ENCODE assay signal across 31 cellular contexts in the genomic region with DNA sequence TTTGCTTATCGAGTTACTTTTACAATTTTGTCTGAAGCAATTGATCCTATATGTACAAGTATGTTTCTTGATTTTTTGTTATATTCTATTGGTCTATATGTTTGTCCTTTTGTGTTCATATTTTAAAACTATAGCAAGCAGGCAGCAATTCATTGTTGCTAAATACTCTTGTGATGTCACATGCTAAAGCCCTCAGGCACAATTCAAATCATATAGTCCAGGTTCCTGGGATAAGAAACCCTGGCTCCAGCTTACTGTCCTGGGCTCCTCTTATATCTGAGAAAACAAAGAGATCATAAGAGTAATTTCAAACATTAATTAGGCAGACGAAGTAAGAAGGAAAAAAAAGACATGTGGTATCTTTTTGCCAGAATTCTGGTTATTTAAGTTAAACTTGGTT. TPM values are rescaled to one million over a fixed set of nuclear protein-coding genes. Genes with fewer than 3 reads are reported as not detected.
DNase-seq lines count a peak whose midpoint lies in the region; ATAC-seq, FAIRE-seq and TF ChIP-seq lines count a peak whose summit lies in the region.
"Had no signal": no experiment of that assay in that cellular context is flagged by ENCODE, and none has a peak within 500 bp of the region (broad histone marks: within the 10 kb centered on the region; RNA-seq: fewer than 3 reads in every experiment).

No MANE protein-coding gene starts in this region.

- no peak overlapping the region for H2AK5ac ChIP-seq in IMR-90 (ENCODE audit: low read depth, low read length)
- no peak overlapping the region for H2AK5ac ChIP-seq in trophoblast cell (ENCODE audit: low read length)

- no peak overlapping the region for H3K14ac ChIP-seq in IMR-90 (replicated peaks; ENCODE audit: low read depth, low read length)
- no peak overlapping the region for H3K14ac ChIP-seq in trophoblast cell (ENCODE audit: low read length)

- H4K20me1 ChIP-seq in IMR-90 (ENCODE audit: insufficient read depth, low read length), result no peaks in the 10 kb centered on the region
- H4K20me1 ChIP-seq: BLaER1 had no signal

- no peak for TF ChIP-seq POLR2A in IMR-90 (IDR thresholded peaks at IDR 0.05; ENCODE audit: low read depth, low read length)

- no peak overlapping the region for H2BK5ac ChIP-seq in IMR-90 (ENCODE audit: low read depth, low read length, poor library complexity, severe bottlenecking)
- H2BK5ac ChIP-seq in trophoblast cell (ENCODE audit: low read depth, low read length, poor library complexity), result no peak overlapping the region

- H3K4me1 Mint-ChIP-seq in activated CD4-positive, alpha-beta T cell treated with anti-CD3 and anti-CD28 coated beads, Interleukin-2, amount 10 ng/mL, durations not matched to agents 7 days and 5 days, result peaks cover 11% of the 10 kb centered on the region
- H3K4me1 Mint-ChIP-seq: CD4-positive, alpha-beta memory T cell; CD4-positive, CD25-positive, alpha-beta regulatory T cell; CD8-positive, alpha-beta memory T cell had no signal

- no peak overlapping the region for H4K91ac ChIP-seq in IMR-90 (ENCODE audit: insufficient read depth, low read depth, low read length)
- no peak overlapping the region for H4K91ac ChIP-seq in trophoblast cell (ENCODE audit: low read depth, low read length)

- H3K36me3 ChIP-seq in IMR-90 (ENCODE audit: control insufficient read depth, insufficient read depth, low read length), result no peaks in the 10 kb centered on the region
- H3K36me3 ChIP-seq in bronchial epithelial cell (ENCODE audit: control insufficient read depth, insufficient read depth, low read length), result no peaks in the 10 kb centered on the region
- H3K36me3 ChIP-seq in trophoblast cell (ENCODE audit: control insufficient read depth in 1 of 2, insufficient read depth in 2 of 2, low read length in 2 of 2), result no peaks in the 10 kb centered on the region
- H3K36me3 ChIP-seq: BE2C, BLaER1 had no signal

- TF ChIP-seq RAD21 in IMR-90 (IDR thresholded peaks at IDR 0.05; ENCODE audit: low read length), result no peak

- H2AFZ ChIP-seq in IMR-90 (replicated peaks; ENCODE audit: low read length, poor library complexity) (no peak overlapping the region), trophoblast cell (ENCODE audit: insufficient read depth, low read length, poor library complexity) (no peak overlapping the region)

- H3K4ac ChIP-seq in IMR-90 (ENCODE audit: low read depth, low read length) (no peak overlapping the region), trophoblast cell (ENCODE audit: low read depth, low read length) (no peak overlapping the region)

- no peaks in the 10 kb centered on the region for H3K79me2 ChIP-seq in trophoblast cell (ENCODE audit: control insufficient read depth, insufficient read depth, low read length, poor library complexity)

- no peak overlapping the region for H3K4me3 ChIP-seq in IMR-90 (ENCODE audit: insufficient read depth, low read depth, low read length)
- no peak overlapping the region for H3K4me3 ChIP-seq in bronchial epithelial cell (ENCODE audit: low read depth, low read length)
- no peak overlapping the region for H3K4me3 ChIP-seq in trophoblast cell (ENCODE audit: low read depth, low read length)
- H3K4me3 ChIP-seq: BLaER1, GM12878 had no signal

- H3K27ac ChIP-seq in IMR-90 (ENCODE audit: insufficient read depth, low read length) (no peak overlapping the region), trophoblast cell (ENCODE audit: low read depth, low read length) (no peak overlapping the region)
- H3K27ac ChIP-seq: 22Rv1, BLaER1 had no signal

- no peak overlapping the region for H3K4me2 ChIP-seq in IMR-90 (ENCODE audit: low read depth, low read length)
- no peak overlapping the region for H3K4me2 ChIP-seq in trophoblast cell (ENCODE audit: low read length)
- H3K4me2 ChIP-seq: BLaER1 had no signal

- no peak overlapping the region for H4K5ac ChIP-seq in IMR-90 (ENCODE audit: low read depth, low read length)

- H2BK15ac ChIP-seq in IMR-90 (ENCODE audit: low read depth, low read length), result no peak overlapping the region

- dilution Hi-C loops in IMR-90 (cut with HindIII; ENCODE audit: low sequenced_read_pairs, unreplicated experiment), result no loop called here

- H2BK120ac ChIP-seq in IMR-90 (ENCODE audit: low read depth, low read length) (peak overlapping the region; percentile 42; the same call in 1 of the 2 replicates), trophoblast cell (ENCODE audit: insufficient read depth, low read length, poor library complexity) (no peak overlapping the region)

- no peak overlapping the region for H3K27ac Mint-ChIP-seq in activated CD4-positive, alpha-beta T cell treated with anti-CD3 and anti-CD28 coated beads, Interleukin-2, amount 10 ng/mL, durations not matched to agents 7 days and 5 days
- H3K27ac Mint-ChIP-seq: CD14-positive monocyte; CD4-positive, alpha-beta memory T cell; CD4-positive, CD25-positive, alpha-beta regulatory T cell had no signal

- H3K79me1 ChIP-seq in IMR-90 (ENCODE audit: low read depth in 1 of 2, low read length in 2 of 2) (peaks cover 0 to 6% of the 10 kb centered on the region in 2 experiments; a peak in 1 of 4 replicates), trophoblast cell (ENCODE audit: low read length) (no peaks in the 10 kb centered on the region)

- no peak overlapping the region for H4K12ac ChIP-seq in trophoblast cell (ENCODE audit: low read depth, low read length)

- peaks cover 7% of the 10 kb centered on the region; the same call in 1 of the 2 replicates for H3K9me1 ChIP-seq in IMR-90 (ENCODE audit: insufficient read depth, low read length)

- H3K27me3 ChIP-seq in IMR-90 (ENCODE audit: control insufficient read depth, insufficient read depth, low read length) (no peaks in the 10 kb centered on the region), bronchial epithelial cell (ENCODE audit: control insufficient read depth, insufficient read depth, low read length) (no peaks in the 10 kb centered on the region), trophoblast cell (ENCODE audit: insufficient read depth, low read length) (no peaks in the 10 kb centered on the region)
- H3K27me3 ChIP-seq: BE2C, BLaER1 had no signal

- no peak for FAIRE-seq in bronchial epithelial cell (lab: Jason Lieb, UNC)
- FAIRE-seq: A204.1, GM12878, GM12892, GM18507 had no signal

- DNase-seq in EL (peak; percentile 28), IMR-90 (no peak), bronchial epithelial cell (ENCODE audit: low read depth) (peak; percentile 15), trophoblast cell (peak; percentile 45 to 88), middle frontal gyrus (ENCODE audit: extremely low spot score, low spot score) (no peak), 8988T (no peak)
- DNase-seq in activated CD4-positive, alpha-beta T cell treated with anti-CD3 and anti-CD28 coated beads, Interleukin-2, amount 10 ng/mL, durations not matched to agents 7 days and 5 days, result no peak
- DNase-seq: ACHN; BE2C; C1 segment of cervical spinal cord; CD4-positive, alpha-beta memory T cell; CD4-positive, CD25-positive, alpha-beta regulatory T cell; CD8-positive, alpha-beta memory T cell; COR-L47; DMS 273 treated with DMSO at 0.1 percent for 48 hours; DMS153; DMS53; DMS79; DND-41; GDM1 had no signal

- peak overlapping the region; percentile 47; the same call in 1 of the 2 replicates for H2BK20ac ChIP-seq in IMR-90 (ENCODE audit: low read depth, low read length)

- POLR2A ChIA-PET in IMR-90 (lab: Charles Lee; ENCODE audit: unreplicated experiment), result no interaction called here
- POLR2A ChIA-PET in activated CD4-positive, alpha-beta T cell treated with anti-CD3 and anti-CD28 coated beads, Interleukin-2, amount 10 ng/mL, durations not matched to agents 7 days and 5 days (lab: Charles Lee), result no interaction called here

- no peaks in the 10 kb centered on the region; the same call in 1 of the 2 replicates for H3K9me3 ChIP-seq in IMR-90 (ENCODE audit: control insufficient read depth, insufficient read depth, low read length)
- peaks cover 3% of the 10 kb centered on the region for H3K9me3 ChIP-seq in trophoblast cell (ENCODE audit: insufficient read depth, low read depth, low read length)
- H3K9me3 ChIP-seq: BE2C had no signal

- no TSS peak for BruUV-seq in IMR-90 (replicated peaks; lab: Mats Ljungman, UMichigan)

- in situ Hi-C loops in IMR-90 (cut with MboI; ENCODE audit: low sequenced_read_pairs), result no loop called here

- H3K36me3 Mint-ChIP-seq in activated CD4-positive, alpha-beta T cell treated with anti-CD3 and anti-CD28 coated beads, Interleukin-2, amount 10 ng/mL, durations not matched to agents 7 days and 5 days (ENCODE audit: low read depth), result peaks cover 11% of the 10 kb centered on the region
- H3K36me3 Mint-ChIP-seq: CD4-positive, alpha-beta memory T cell; CD4-positive, CD25-positive, alpha-beta regulatory T cell had no signal

- H3K4me3 Mint-ChIP-seq in activated CD4-positive, alpha-beta T cell treated with anti-CD3 and anti-CD28 coated beads, Interleukin-2, amount 10 ng/mL, durations not matched to agents 7 days and 5 days, result no peak overlapping the region
- H3K4me3 Mint-ChIP-seq: CD14-positive monocyte; CD4-positive, alpha-beta memory T cell; CD4-positive, CD25-positive, alpha-beta regulatory T cell; CD8-positive, alpha-beta memory T cell had no signal

- H3K18ac ChIP-seq in IMR-90 (ENCODE audit: low read depth, low read length) (no peak overlapping the region), trophoblast cell (ENCODE audit: low read length) (no peak overlapping the region)

- H4K8ac ChIP-seq in IMR-90 (ENCODE audit: low read depth in 2 of 2, low read length in 2 of 2) (no peak overlapping the region), trophoblast cell (ENCODE audit: low read depth, low read length) (no peak overlapping the region)

- no peak for ATAC-seq in IMR-90 (ENCODE audit: low read depth)
- ATAC-seq: GM12878 had no signal

- no CpG with 5 or more reads among the region's 2 CpGs for WGBS in IMR-90 (ENCODE audit: extremely low coverage in 2 of 2, insufficient read length in 1 of 2), 2 experiments
- no CpG with 5 or more reads among the region's 2 CpGs for WGBS in trophoblast cell (ENCODE audit: extremely low coverage, insufficient coverage, insufficient read length)

- H3K23ac ChIP-seq in IMR-90 (ENCODE audit: low read depth, low read length), result no peak overlapping the region
- H3K23ac ChIP-seq in trophoblast cell (ENCODE audit: low read length), result no peak overlapping the region

- no peak overlapping the region for H2AK9ac ChIP-seq in IMR-90 (replicated peaks; ENCODE audit: low read depth, low read length, poor library complexity)

- intact Hi-C loops in IMR-90 (cut with micrococcal nuclease), result no loop called here

- H3K56ac ChIP-seq in IMR-90 (ENCODE audit: extremely low read depth, insufficient read depth, low read length), result no peak overlapping the region

- H3K27me3 Mint-ChIP-seq in activated CD4-positive, alpha-beta T cell treated with anti-CD3 and anti-CD28 coated beads, Interleukin-2, amount 10 ng/mL, durations not matched to agents 7 days and 5 days, result no peaks in the 10 kb centered on the region
- H3K27me3 Mint-ChIP-seq: CD4-positive, CD25-positive, alpha-beta regulatory T cell; CD8-positive, alpha-beta memory T cell had no signal

- no peak overlapping the region for H2BK12ac ChIP-seq in trophoblast cell (ENCODE audit: low read length)

- CTCF ChIA-PET in IMR-90 (lab: Yijun Ruan, JAX), result interaction anchor here (0.7 to 1.0 kb wide), 2 partner anchors 16 to 27 kb away, joined by 3 read pairs; no protein-coding TSS in a partner anchor
- CTCF ChIA-PET in activated CD4-positive, alpha-beta T cell treated with anti-CD3 and anti-CD28 coated beads, Interleukin-2, amount 10 ng/mL, durations not matched to agents 7 days and 5 days (lab: Charles Lee), result no interaction called here

- H3K4me1 ChIP-seq in IMR-90 (ENCODE audit: control insufficient read depth, insufficient read depth, low read length), result peaks cover 2% of the 10 kb centered on the region; the same call in 1 of the 2 replicates
- H3K4me1 ChIP-seq in trophoblast cell (ENCODE audit: control insufficient read depth in 1 of 2, insufficient read depth in 2 of 2, low read length in 2 of 2), result peaks cover 0 to 6% of the 10 kb centered on the region in 2 experiments
- H3K4me1 ChIP-seq: BE2C, BLaER1 had no signal

- H3K9ac ChIP-seq in IMR-90 (ENCODE audit: low read depth, low read length), result no peak overlapping the region
- H3K9ac ChIP-seq in trophoblast cell (ENCODE audit: low read length), result no peak overlapping the region
- H3K9ac ChIP-seq: BLaER1 had no signal

- TF ChIP-seq CTCF in IMR-90 (conservative IDR thresholded peaks at IDR 0.05; ENCODE audit: low read depth, low read length), result no peak
- no peak for TF ChIP-seq CTCF in bronchial epithelial cell (IDR thresholded peaks at IDR 0.05; ENCODE audit: insufficient read depth, low read length, severe bottlenecking)

- peaks cover 4% of the 10 kb centered on the region for H3K9me3 Mint-ChIP-seq in activated CD4-positive, alpha-beta T cell treated with anti-CD3 and anti-CD28 coated beads, Interleukin-2, amount 10 ng/mL, durations not matched to agents 7 days and 5 days

RNA-seq across cellular contexts. Expression of gene CCDC83, which starts 6.6 kb away (rescaled TPM):
- total RNA-seq in IMR-90 (2012; rRNA removed), result not detected in 2 replicates
- polyA plus RNA-seq in IMR-90 (2012; rRNA removed), result not detected in 2 replicates
- not detected in 2 replicates for polyA plus RNA-seq in IMR-90 (2012; cell fraction: cytosol; rRNA removed)
- not detected in 2 replicates for polyA plus RNA-seq in IMR-90 (2012; cell fraction: nucleus; rRNA removed; ENCODE audit: low replicate concordance)
- not detected in 2 replicates for total RNA-seq in bronchial epithelial cell
- polyA plus RNA-seq in trophoblast cell (2013), result not detected in 2 replicates
- total RNA-seq in activated CD4-positive, alpha-beta T cell treated with anti-CD3 and anti-CD28 coated beads, Interleukin-2, amount 10 ng/mL, durations not matched to agents 7 days and 5 days, result not detected
- total RNA-seq: A673; CD4-positive, alpha-beta memory T cell; CD4-positive, CD25-positive, alpha-beta regulatory T cell; CD8-positive, alpha-beta memory T cell; Daoy; G401; GM12878 had no signal
- polyA plus RNA-seq: AG04450; CD14-positive monocyte; CD4-positive, alpha-beta memory T cell; CD4-positive, CD25-positive, alpha-beta regulatory T cell; CD8-positive, alpha-beta memory T cell; GM12878 had no signal

RNA-seq across cellular contexts. Expression of gene SYTL2, which starts 37.6 kb away (rescaled TPM):
- total RNA-seq in IMR-90 (2012; rRNA removed) (45.2 and 59.4 TPM in 2 replicates), bronchial epithelial cell (5.6 and 8.2 TPM in 2 replicates)
- polyA plus RNA-seq in IMR-90 (2012; rRNA removed), result 49.5 and 70.0 TPM in 2 replicates
- 13.7 and 35.1 TPM in 2 replicates for polyA plus RNA-seq in IMR-90 (2012; cell fraction: cytosol; rRNA removed)
- polyA plus RNA-seq in IMR-90 (2012; cell fraction: nucleus; rRNA removed; ENCODE audit: low replicate concordance), result 31.2 and 414 TPM in 2 replicates
- polyA plus RNA-seq in trophoblast cell (2013), result 4.1 and 4.5 TPM in 2 replicates
- 10 to 100 TPM; 43.5 to 45.6 TPM for total RNA-seq in activated CD4-positive, alpha-beta T cell treated with anti-CD3 and anti-CD28 coated beads, Interleukin-2, amount 10 ng/mL, durations not matched to agents 7 days and 5 days

Comparison
In these comparisons a context has a peak if more than half of its experiments do, and no peak if none do; other contexts are left out.
1. DNase-seq: peak in EL (single experiment), bronchial epithelial cell (single experiment) and trophoblast cell (2 of 2); none in IMR-90 (single experiment), middle frontal gyrus (single experiment), 8988T (single experiment) and activated CD4-positive, alpha-beta T cell treated with anti-CD3 and anti-CD28 coated beads, Interleukin-2, amount 10 ng/mL, durations not matched to agents 7 days and 5 days (single experiment).